In genomic region chr15:36742696-36743095, GRCh38 we compare ENCODE assay signal across 26 cellular contexts.
A peak's percentile ranks its signal among the peaks of the same experiment; 100 is the strongest.
DNase-seq lines count a peak whose midpoint lies in the region; ATAC-seq and TF ChIP-seq lines count a peak whose summit lies in the region.
"Had no signal": no experiment of that assay in that cellular context is flagged by ENCODE, and none has a peak within 500 bp of the region (broad histone marks: within the 10 kb centered on the region; RNA-seq: fewer than 3 reads in every experiment).

No MANE protein-coding gene starts in this region.

- H3K4me1 Mint-ChIP-seq in mesothelial cell of epicardium: peaks cover 24% of the 10 kb centered on the region
- H3K4me1 Mint-ChIP-seq: activated CD4-positive, alpha-beta T cell treated with anti-CD3 and anti-CD28 coated beads for 36 hours; activated naive CD8-positive, alpha-beta T cell treated with anti-CD3 and anti-CD28 coated beads, Interleukin-2, amount 50 U/mL, for 24 hours; activated T-helper 17 cell treated with anti-CD3 and anti-CD28 coated beads, Interleukin-2, amount 50 U/mL, for 72 hours; GM23338; memory B cell had no signal

- no peak overlapping the region for H3K4me3 Mint-ChIP-seq in mesothelial cell of epicardium
- H3K4me3 Mint-ChIP-seq: activated CD4-positive, alpha-beta T cell treated with anti-CD3 and anti-CD28 coated beads for 36 hours; activated naive CD8-positive, alpha-beta T cell treated with anti-CD3 and anti-CD28 coated beads, Interleukin-2, amount 50 U/mL, for 24 hours; activated T-helper 17 cell treated with anti-CD3 and anti-CD28 coated beads, Interleukin-2, amount 50 U/mL, for 72 hours; GM23338; memory B cell; naive thymus-derived CD8-positive, alpha-beta T cell had no signal

- in situ Hi-C loops in mammary epithelial cell (cut with MboI; ENCODE audit: low sequenced_read_pairs in 2 of 2): no loop called here

- H3K4me2 ChIP-seq in mammary epithelial cell (ENCODE audit: insufficient read depth, low read depth, low read length): no peak overlapping the region
- no peak overlapping the region for H3K4me2 ChIP-seq in neuronal stem cell (ENCODE audit: insufficient read depth, low read length, poor library complexity, severe bottlenecking)
- H3K4me2 ChIP-seq: BLaER1 treated with 17β-estradiol and CSF1 and Interleukin-3, amounts not matched to agents 10 nM and 100 nM; GM23338 had no signal

- H3K27ac Mint-ChIP-seq in mesothelial cell of epicardium: no peak overlapping the region
- H3K27ac Mint-ChIP-seq: activated CD4-positive, alpha-beta T cell treated with anti-CD3 and anti-CD28 coated beads for 36 hours; activated naive CD8-positive, alpha-beta T cell treated with anti-CD3 and anti-CD28 coated beads, Interleukin-2, amount 50 U/mL, for 24 hours; activated T-helper 17 cell treated with anti-CD3 and anti-CD28 coated beads, Interleukin-2, amount 50 U/mL, for 72 hours; GM23338; memory B cell; naive thymus-derived CD8-positive, alpha-beta T cell had no signal

- no peaks in the 10 kb centered on the region for H3K79me2 ChIP-seq in mammary epithelial cell (ENCODE audit: insufficient read depth, low read length)

- H2AK5ac ChIP-seq in neuronal stem cell (ENCODE audit: low read depth, low read length): no peak overlapping the region

- no peak overlapping the region for H3K18ac ChIP-seq in neuronal stem cell (ENCODE audit: low read length)

- H2BK12ac ChIP-seq in neuronal stem cell (ENCODE audit: low read length): no peak overlapping the region

- no peak overlapping the region for H3K4me3 ChIP-seq in mammary epithelial cell (replicated peaks in 1 of 3; ENCODE audit: insufficient read depth in 1 of 3, low read depth in 2 of 3, low read length in 3 of 3)
- H3K4me3 ChIP-seq in breast epithelium: no peak overlapping the region
- H3K4me3 ChIP-seq in neuronal stem cell (ENCODE audit: low read length in 2 of 2): no peak overlapping the region
- H3K4me3 ChIP-seq: BLaER1 treated with 17β-estradiol and CSF1 and Interleukin-3, amounts not matched to agents 10 nM and 100 nM; GM23338; upper lobe of left lung had no signal

- H4K8ac ChIP-seq in neuronal stem cell (ENCODE audit: low read depth, low read length): no peak overlapping the region

- H3K36me3 ChIP-seq in mammary epithelial cell (ENCODE audit: insufficient read depth, low read length) (no peaks in the 10 kb centered on the region), breast epithelium (no peaks in the 10 kb centered on the region), neuronal stem cell (replicated peaks in 1 of 2; ENCODE audit: control insufficient read depth in 2 of 2, insufficient read depth in 2 of 2, low read length in 2 of 2) (no peaks in the 10 kb centered on the region)
- H3K36me3 ChIP-seq: BLaER1 treated with 17β-estradiol and CSF1 and Interleukin-3, amounts not matched to agents 10 nM and 100 nM; upper lobe of left lung had no signal

- 100% methylated on average over 1 of the region's 1 CpG for WGBS in mammary epithelial cell (ENCODE audit: low coverage, missing lambda C conversion rate)
- no CpG with 5 or more reads among the region's 1 CpG for WGBS in neuronal stem cell (ENCODE audit: extremely low coverage in 2 of 2, insufficient read length in 2 of 2, insufficient replicate concordance in 1 of 2), 2 donors

- H3K9me3 Mint-ChIP-seq in mesothelial cell of epicardium: no peaks in the 10 kb centered on the region
- H3K9me3 Mint-ChIP-seq: activated naive CD8-positive, alpha-beta T cell treated with anti-CD3 and anti-CD28 coated beads, Interleukin-2, amount 50 U/mL, for 24 hours; activated T-helper 17 cell treated with anti-CD3 and anti-CD28 coated beads, Interleukin-2, amount 50 U/mL, for 72 hours; GM23338; memory B cell had no signal

- dilution Hi-C loops in mammary epithelial cell (cut with HindIII; ENCODE audit: low sequenced_read_pairs): no loop called here

- H3K27me3 ChIP-seq in mammary epithelial cell (ENCODE audit: insufficient read depth, low read length): no peaks in the 10 kb centered on the region
- H3K27me3 ChIP-seq in breast epithelium: no peaks in the 10 kb centered on the region
- no peaks in the 10 kb centered on the region for H3K27me3 ChIP-seq in neuronal stem cell (ENCODE audit: control insufficient read depth in 3 of 3, insufficient read depth in 3 of 3, low read depth in 1 of 3, low read length in 3 of 3)
- H3K27me3 ChIP-seq: BLaER1 treated with 17β-estradiol and CSF1 and Interleukin-3, amounts not matched to agents 10 nM and 100 nM; upper lobe of left lung had no signal

- peaks cover 2% of the 10 kb centered on the region for H4K20me1 ChIP-seq in mammary epithelial cell (ENCODE audit: insufficient read depth, low read length)
- H4K20me1 ChIP-seq: BLaER1 treated with 17β-estradiol and CSF1 and Interleukin-3, amounts not matched to agents 10 nM and 100 nM had no signal

- no peak overlapping the region for H3K23ac ChIP-seq in neuronal stem cell (ENCODE audit: low read depth, low read length, poor library complexity)

- H2BK120ac ChIP-seq in neuronal stem cell (ENCODE audit: low read depth, low read length): no peak overlapping the region

- DNase-seq in mammary epithelial cell (peak; percentile 43), breast epithelium (ENCODE audit: low spot score in 2 of 2) (no peak), M059J (ENCODE audit: low read depth) (peak; percentile 84), neuronal stem cell (ENCODE audit: low spot score) (no peak), mesothelial cell of epicardium (ENCODE audit: low spot score in 2 of 2, unreplicated experiment in 2 of 2) (no peak), NCI-H2029 (lab: John Stamatoyannopoulos, UW) (no peak)
- no peak for DNase-seq in activated T-cell treated with anti-CD3 and anti-CD28 coated beads, Interleukin-2, amount 50 U/mL, for 48 hours
- DNase-seq: activated CD4-positive, alpha-beta T cell treated with anti-CD3 and anti-CD28 coated beads for 36 hours; activated naive CD8-positive, alpha-beta T cell treated with anti-CD3 and anti-CD28 coated beads, Interleukin-2, amount 50 U/mL, for 24 hours; cortex of kidney; GDM1; islet precursor cell; Karpas-422; naive thymus-derived CD8-positive, alpha-beta T cell; NCI-H1092 treated with DMSO at 0.1 percent for 48 hours; NCI-H526 treated with DMSO at 0.1 percent for 48 hours; Right ventricle myocardium superior; small intestine; stimulated activated CD4-positive, alpha-beta T cell treated with anti-CD3 and anti-CD28 coated beads, Interleukin-4, amount 100 ng/mL, for 24 hours; upper lobe of left lung had no signal

- H3K36me3 Mint-ChIP-seq in mesothelial cell of epicardium: peaks cover 36% of the 10 kb centered on the region

- H3K27ac ChIP-seq in mammary epithelial cell (ENCODE audit: insufficient read depth, low read depth, low read length) (no peak overlapping the region), breast epithelium (no peak overlapping the region), neuronal stem cell (replicated peaks; ENCODE audit: low read length) (no peak overlapping the region)
- H3K27ac ChIP-seq: 22Rv1; BLaER1 treated with 17β-estradiol and CSF1 and Interleukin-3, amounts not matched to agents 10 nM and 100 nM; upper lobe of left lung had no signal

- peak; percentile 62 for ATAC-seq in HG02973 (IDR thresholded peaks at IDR 0.05; ENCODE audit: unreplicated experiment)
- ATAC-seq: activated CD4-positive, alpha-beta T cell treated with anti-CD3 and anti-CD28 coated beads for 36 hours; activated naive CD8-positive, alpha-beta T cell treated with anti-CD3 and anti-CD28 coated beads, Interleukin-2, amount 50 U/mL, for 24 hours; activated T-helper 17 cell treated with anti-CD3 and anti-CD28 coated beads, Interleukin-2, amount 50 U/mL, for 72 hours; GM23338; naive thymus-derived CD8-positive, alpha-beta T cell had no signal

- peaks cover 2% of the 10 kb centered on the region for H3K4me1 ChIP-seq in mammary epithelial cell (ENCODE audit: insufficient read depth, low read length)
- no peaks in the 10 kb centered on the region for H3K4me1 ChIP-seq in breast epithelium
- H3K4me1 ChIP-seq in neuronal stem cell (ENCODE audit: control insufficient read depth in 2 of 2, insufficient read depth in 1 of 2, low read depth in 1 of 2, low read length in 2 of 2): no peaks in the 10 kb centered on the region
- H3K4me1 ChIP-seq: BLaER1 treated with 17β-estradiol and CSF1 and Interleukin-3, amounts not matched to agents 10 nM and 100 nM; upper lobe of left lung had no signal

- no peak overlapping the region for H4K91ac ChIP-seq in neuronal stem cell (ENCODE audit: low read depth, low read length, poor library complexity)

- no TSS peak for BruUV-seq in mammary epithelial cell (replicated peaks; lab: Mats Ljungman, UMichigan)

- no peak overlapping the region for H3K9ac ChIP-seq in mammary epithelial cell (ENCODE audit: insufficient read depth, low read length)
- H3K9ac ChIP-seq in neuronal stem cell (ENCODE audit: low read depth, low read length, poor library complexity): no peak overlapping the region
- H3K9ac ChIP-seq: BLaER1 treated with 17β-estradiol and CSF1 and Interleukin-3, amounts not matched to agents 10 nM and 100 nM had no signal

- no peaks in the 10 kb centered on the region for H3K9me3 ChIP-seq in mammary epithelial cell (replicated peaks; ENCODE audit: insufficient read depth, low read length)
- no peaks in the 10 kb centered on the region for H3K9me3 ChIP-seq in breast epithelium
- peaks cover 0 to 1% of the 10 kb centered on the region in 2 donors for H3K9me3 ChIP-seq in neuronal stem cell (replicated peaks in 1 of 2; ENCODE audit: control insufficient read depth in 2 of 2, insufficient read depth in 1 of 2, low read depth in 1 of 2, low read length in 2 of 2)
- H3K9me3 ChIP-seq: BLaER1 treated with 17β-estradiol and CSF1 and Interleukin-3, amounts not matched to agents 10 nM and 100 nM; upper lobe of left lung had no signal

- no peak overlapping the region for H3K4ac ChIP-seq in neuronal stem cell (ENCODE audit: low read length)

- no peaks in the 10 kb centered on the region for H3K27me3 Mint-ChIP-seq in mesothelial cell of epicardium (ENCODE audit: low read depth)
- H3K27me3 Mint-ChIP-seq: activated CD4-positive, alpha-beta T cell treated with anti-CD3 and anti-CD28 coated beads for 36 hours; activated naive CD8-positive, alpha-beta T cell treated with anti-CD3 and anti-CD28 coated beads, Interleukin-2, amount 50 U/mL, for 24 hours; activated T-helper 17 cell treated with anti-CD3 and anti-CD28 coated beads, Interleukin-2, amount 50 U/mL, for 72 hours; memory B cell; naive thymus-derived CD8-positive, alpha-beta T cell had no signal

- no peak overlapping the region for H2BK15ac ChIP-seq in neuronal stem cell (ENCODE audit: low read length)

- no peak overlapping the region for H2BK5ac ChIP-seq in neuronal stem cell (ENCODE audit: low read length)

- H3K14ac ChIP-seq in neuronal stem cell (ENCODE audit: low read length): no peak overlapping the region

- intact Hi-C loops in mammary epithelial cell (cut with micrococcal nuclease) (no loop called here), breast epithelium (cut with DNase I; ENCODE audit: low total_unique reads) (no loop called here)

- H3K79me1 ChIP-seq in neuronal stem cell (ENCODE audit: low read depth, low read length): no peaks in the 10 kb centered on the region

- TF ChIP-seq CTCF in mammary epithelial cell (conservative IDR thresholded peaks at IDR 0.05 in 1 of 2, IDR thresholded peaks at IDR 0.05 in 1 of 2; ENCODE audit: extremely low read depth in 1 of 2, insufficient read depth in 1 of 2, low read depth in 1 of 2, low read length in 2 of 2): no peak
- TF ChIP-seq CTCF in breast epithelium (IDR thresholded peaks at IDR 0.05): no peak
- TF ChIP-seq CTCF in mesothelial cell of epicardium (IDR thresholded peaks at IDR 0.05; ENCODE audit: unreplicated experiment): no peak

- H2AFZ ChIP-seq in mammary epithelial cell (ENCODE audit: low read depth, low read length): no peak overlapping the region
- no peak overlapping the region for H2AFZ ChIP-seq in neuronal stem cell (ENCODE audit: low read length)
- H2AFZ ChIP-seq: GM23338 had no signal

- CTCF ChIA-PET in mammary epithelial cell (lab: Charles Lee; ENCODE audit: low non-redundant PET): no interaction called here

- TF ChIP-seq POLR2A in breast epithelium (IDR thresholded peaks at IDR 0.05): no peak

Comparison
In these comparisons a context has a peak if more than half of its experiments do, and no peak if none do; other contexts are left out.
1. DNase-seq: peak in mammary epithelial cell (single experiment) and M059J (single experiment); none in breast epithelium (0 of 2), neuronal stem cell (single experiment), mesothelial cell of epicardium (0 of 2), NCI-H2029 (single experiment) and activated T-cell treated with anti-CD3 and anti-CD28 coated beads, Interleukin-2, amount 50 U/mL, for 48 hours (0 of 2).